1 cellular context compared by ENCODE assay signal in the genomic region with DNA sequence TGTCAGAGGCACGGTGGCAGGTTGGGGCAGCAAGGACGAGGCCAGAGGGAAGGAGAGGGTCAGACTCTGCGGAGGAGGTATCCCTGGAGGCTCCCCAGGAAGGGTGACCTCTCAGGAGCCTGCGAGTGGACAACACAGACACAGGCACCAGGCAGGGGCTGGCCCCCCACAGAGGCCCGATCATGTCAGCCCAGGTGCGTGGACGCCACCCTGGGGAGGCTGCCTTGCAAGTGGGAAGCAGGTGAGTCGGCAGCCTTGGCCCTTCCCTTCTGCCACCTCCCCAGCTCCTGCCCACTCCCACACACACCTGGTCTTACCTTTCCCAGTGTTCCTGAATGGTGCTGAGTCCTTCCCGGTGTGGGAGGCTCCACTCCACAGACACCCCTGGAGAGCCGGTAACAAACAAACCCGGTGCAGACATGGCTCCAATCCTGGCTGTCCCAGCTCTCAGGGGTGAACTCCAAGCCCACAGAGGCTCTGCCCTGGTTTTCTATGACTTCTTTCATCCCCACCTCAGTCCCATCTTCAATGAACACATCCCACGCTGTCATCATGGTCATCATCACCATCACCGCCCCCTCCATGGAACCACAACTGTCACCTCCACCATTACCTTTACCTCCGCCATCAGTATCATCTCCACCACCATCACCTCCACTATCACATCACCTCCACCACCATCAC.
TF ChIP-seq lines count a peak whose summit lies in the region.

No MANE protein-coding gene starts in this region.

TF ChIP-seq in GM12891, 5 proteins besides CTCF, POLR2A, EP300 and RAD21:
- TF ChIP-seq SPI1 (IDR thresholded peaks at IDR 0.05; ENCODE audit: low read depth, low read length) (no peak), PAX5 (IDR thresholded peaks at IDR 0.05; ENCODE audit: insufficient read depth, low read length, severe bottlenecking) (no peak), TAF1 (IDR thresholded peaks at IDR 0.05; ENCODE audit: low read depth, low read length) (no peak), POLR2AphosphoS5 (IDR thresholded peaks at IDR 0.05; ENCODE audit: low read depth, low read length) (no peak), POU2F2 (IDR thresholded peaks at IDR 0.05; ENCODE audit: low read depth, low read length) (no peak)
